ENCODE assay signal across 12 cellular contexts in the genomic region with DNA sequence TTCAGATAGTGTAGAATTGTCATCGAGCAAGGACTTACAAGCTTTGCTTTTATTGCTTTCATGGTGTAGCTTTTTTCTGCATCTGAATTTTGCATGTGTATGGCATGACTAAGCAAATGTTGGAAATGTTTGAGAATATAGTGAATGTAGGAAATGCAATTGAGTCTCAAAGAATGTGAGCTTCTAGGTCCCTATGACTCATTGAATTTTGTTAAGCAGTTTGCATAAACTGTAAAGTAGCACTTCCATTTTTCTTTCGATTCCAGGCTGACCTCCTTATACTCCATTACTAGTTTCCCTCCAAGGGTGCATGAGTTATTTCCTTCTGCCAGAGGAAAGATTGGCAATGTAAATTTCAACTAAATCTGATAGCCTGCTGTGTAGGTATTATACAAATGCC.
DNase-seq lines count a peak whose midpoint lies in the region; ATAC-seq and TF ChIP-seq lines count a peak whose summit lies in the region.
"Had no signal": no experiment of that assay in that cellular context is flagged by ENCODE, and none has a peak within 500 bp of the region (broad histone marks: within the 10 kb centered on the region; RNA-seq: fewer than 3 reads in every experiment).

No MANE protein-coding gene starts in this region.

- DNase-seq in SIG-M5 treated with dmso at 0.1 percent for 504 hours (lab: John Stamatoyannopoulos, UW; ENCODE audit: unreplicated experiment) (peak; percentile 55), SIG-M5 (lab: John Stamatoyannopoulos, UW) (no peak), WTC11 (ENCODE audit: low spot score) (no peak), glomerular visceral epithelial cell (ENCODE audit: extremely low spot score) (peak; percentile 5), substantia nigra (lab: John Stamatoyannopoulos, UW) (no peak), DMS153 (lab: John Stamatoyannopoulos, UW) (no peak), D341Med (ENCODE audit: low spot score) (no peak)
- no peak for DNase-seq in activated T-cell treated with anti-CD3 and anti-CD28 coated beads, Interleukin-2, amount 50 U/mL, for 72 hours
- DNase-seq: cerebellar nuclear complex, immature natural killer cell had no signal

- CTCF ChIA-PET in WTC11 (lab: Charles Lee) = no interaction called here

- no peak overlapping the region for H3K27ac ChIP-seq in substantia nigra (ENCODE audit: low read depth, low read length, poor library complexity, severe bottlenecking)

- peaks cover 4% of the 10 kb centered on the region; the same call in 1 of the 2 replicates for H3K9me3 Mint-ChIP-seq in WTC11
- peaks cover 0 to 1% of the 10 kb centered on the region in 2 donors for H3K9me3 Mint-ChIP-seq in activated T-cell treated with anti-CD3 and anti-CD28 coated beads, Interleukin-2, amount 50 U/mL, for 72 hours

- peaks cover 24% of the 10 kb centered on the region for H3K4me1 Mint-ChIP-seq in WTC11
- no peaks in the 10 kb centered on the region for H3K4me1 Mint-ChIP-seq in activated T-cell treated with anti-CD3 and anti-CD28 coated beads, Interleukin-2, amount 50 U/mL, for 72 hours (ENCODE audit: low read depth)
- H3K4me1 Mint-ChIP-seq: B cell, immature natural killer cell had no signal

- H3K36me3 Mint-ChIP-seq in WTC11 = peaks cover 3% of the 10 kb centered on the region; the same call in 1 of the 2 replicates
- H3K36me3 Mint-ChIP-seq in activated T-cell treated with anti-CD3 and anti-CD28 coated beads, Interleukin-2, amount 50 U/mL, for 72 hours (ENCODE audit: insufficient read depth in 2 of 2) = peaks cover 0 to 1% of the 10 kb centered on the region in 2 donors
- H3K36me3 Mint-ChIP-seq: immature natural killer cell had no signal

- H3K27ac Mint-ChIP-seq in WTC11 = peak overlapping the region; percentile 94
- H3K27ac Mint-ChIP-seq in activated T-cell treated with anti-CD3 and anti-CD28 coated beads, Interleukin-2, amount 50 U/mL, for 72 hours = no peak overlapping the region
- H3K27ac Mint-ChIP-seq: B cell, immature natural killer cell had no signal

- TF ChIP-seq CTCF in WTC11 (IDR thresholded peaks at IDR 0.05) = no peak

- H3K4me3 Mint-ChIP-seq in WTC11 = no peak overlapping the region
- H3K4me3 Mint-ChIP-seq in activated T-cell treated with anti-CD3 and anti-CD28 coated beads, Interleukin-2, amount 50 U/mL, for 72 hours = no peak overlapping the region
- H3K4me3 Mint-ChIP-seq: B cell, immature natural killer cell had no signal

- POLR2A ChIA-PET in WTC11 (lab: Charles Lee) = interaction anchor here (1.7 kb wide), 1 partner anchor 619 kb away, joined by 4 read pairs; no protein-coding TSS in a partner anchor

- H3K27me3 Mint-ChIP-seq in WTC11 (ENCODE audit: low read depth) = no peaks in the 10 kb centered on the region
- no peaks in the 10 kb centered on the region for H3K27me3 Mint-ChIP-seq in activated T-cell treated with anti-CD3 and anti-CD28 coated beads, Interleukin-2, amount 50 U/mL, for 72 hours (ENCODE audit: low read depth)
- H3K27me3 Mint-ChIP-seq: B cell had no signal

- no peak; the same call in 1 of the 2 replicates for ATAC-seq in WTC11
- no peak for ATAC-seq in activated T-cell treated with anti-CD3 and anti-CD28 coated beads, Interleukin-2, amount 50 U/mL, for 72 hours (replicated peaks in 1 of 2)
- ATAC-seq: sciatic nerve had no signal

TF ChIP-seq in WTC11, 78 proteins besides CTCF, POLR2A, EP300 and RAD21:
- no peak for TF ChIP-seq KAT7 (CRISPR knock-in tag; IDR thresholded peaks at IDR 0.05; ENCODE audit: borderline replicate concordance)
TF ChIP-seq in WTC11: peak in this region for 0.

Comparison
In these comparisons a context has a peak if more than half of its experiments do, and no peak if none do; other contexts are left out.
1. DNase-seq: peak in SIG-M5 treated with dmso at 0.1 percent for 504 hours (single experiment) and glomerular visceral epithelial cell (single experiment); none in SIG-M5 (single experiment), WTC11 (single experiment), activated T-cell treated with anti-CD3 and anti-CD28 coated beads, Interleukin-2, amount 50 U/mL, for 72 hours (0 of 2), substantia nigra (0 of 49), DMS153 (single experiment) and D341Med (single experiment).